Comparison of ENCODE assay signal across 27 cellular contexts in genomic region chr4:178966644-178967043, GRCh38.
"Had no signal": no experiment of that assay in that cellular context is flagged by ENCODE, and none has a peak within 500 bp of the region (broad histone marks: within the 10 kb centered on the region; RNA-seq: fewer than 3 reads in every experiment).

No MANE protein-coding gene starts in this region.

- H3K36me3 ChIP-seq: stomach, suprapubic skin, thoracic aorta, thyroid gland, tibial artery, tibial nerve, transverse colon, upper lobe of left lung, upper lobe of right lung, uterus, vagina had no signal

- H3K4me3 ChIP-seq: stomach, suprapubic skin, testis, thoracic aorta, thyroid gland, tibial artery, tibial nerve, transverse colon, upper lobe of left lung, upper lobe of right lung, uterus, vagina had no signal

- H3K27ac ChIP-seq: stomach, suprapubic skin, testis, thoracic aorta, thyroid gland, tibial artery, tibial nerve, transverse colon, upper lobe of left lung, upper lobe of right lung, uterus, vagina had no signal

- H3K4me1 ChIP-seq: stomach, suprapubic skin, testis, thyroid gland, tibial artery, tibial nerve, transverse colon, upper lobe of left lung, upper lobe of right lung, uterus, vagina had no signal

- H3K27ac Mint-ChIP-seq: stimulated activated effector memory CD8-positive, alpha-beta T cell treated with anti-CD3 and anti-CD28 coated beads, Interleukin-12 subunit alpha, Interleukin-12 subunit beta, amount 100 ng/mL, for 72 hours; stimulated activated memory B cell treated with anti-CD40 and anti-IgM and Interleukin-4, amounts not matched to agents 10 μg/mL and 1 μg/mL and 100 μg/mL, for 72 hours; stimulated activated naive B cell treated with anti-CD40 and anti-IgM and Interleukin-4, amounts not matched to agents 10 μg/mL and 1 μg/mL and 100 μg/mL, for 72 hours; stimulated activated naive CD8-positive, alpha-beta T cell treated with anti-CD3 and anti-CD28 coated beads, Interleukin-15, amount 100 ng/mL, for 72 hours; stimulated activated naive CD8-positive, alpha-beta T cell treated with anti-CD3 and anti-CD28 coated beads, Interleukin-15, Interleukin-2, amounts not matched to agents 100 ng/mL and 50 ng/mL, for 24 hours had no signal

- H3K27me3 Mint-ChIP-seq: stimulated activated memory B cell treated with anti-CD40 and anti-IgM and Interleukin-4, amounts not matched to agents 10 μg/mL and 1 μg/mL and 100 μg/mL, for 72 hours; stimulated activated naive B cell treated with anti-CD40 and anti-IgM and Interleukin-4, amounts not matched to agents 10 μg/mL and 1 μg/mL and 100 μg/mL, for 72 hours; stimulated activated naive CD8-positive, alpha-beta T cell treated with anti-CD3 and anti-CD28 coated beads, Interleukin-15, amount 100 ng/mL, for 72 hours; stimulated activated naive CD8-positive, alpha-beta T cell treated with anti-CD3 and anti-CD28 coated beads, Interleukin-15, Interleukin-2, amounts not matched to agents 100 ng/mL and 50 ng/mL, for 24 hours had no signal

- DNase-seq: stimulated activated CD4-positive, alpha-beta T cell treated with anti-CD3 and anti-CD28 coated beads, Interleukin-2, amount 100 ng/mL, for 48 hours; stimulated activated CD4-positive, alpha-beta T cell treated with anti-CD3 and anti-CD28 coated beads, Interleukin-4, amount 100 ng/mL, for 1 hour; stimulated activated CD4-positive, alpha-beta T cell treated with anti-CD3 and anti-CD28 coated beads, Interleukin-4, amount 100 ng/mL, for 24 hours; stimulated activated CD4-positive, alpha-beta T cell treated with anti-CD3 and anti-CD28 coated beads, Interleukin-4, amount 100 ng/mL, for 4 hours; stimulated activated CD8-positive, alpha-beta memory T cell treated with anti-CD3 and anti-CD28 coated beads, Interleukin-4, amount 100 ng/mL, for 48 hours; stimulated activated naive B cell treated with anti-CD40 and anti-IgM and Interleukin-4, amounts not matched to agents 10 μg/mL and 1 μg/mL and 100 μg/mL, for 72 hours; stimulated activated naive CD4-positive, alpha-beta T cell; stimulated activated naive CD4-positive, alpha-beta T cell treated with Interleukin-2 at 50 U/mL for 16 hours; stimulated activated naive CD8-positive, alpha-beta T cell treated with anti-CD3 and anti-CD28 coated beads, Interleukin-15, amount 100 ng/mL, for 72 hours; stimulated activated naive CD8-positive, alpha-beta T cell treated with anti-CD3 and anti-CD28 coated beads, Interleukin-15, Interleukin-2, amounts not matched to agents 100 U/mL and 50 U/mL, for 24 hours; stomach; substantia nigra; testis; thyroid gland; tibial artery; transverse colon; trophoblast cell; upper lobe of left lung; upper lobe of right lung; uterus had no signal

- H3K4me1 Mint-ChIP-seq: stimulated activated effector memory CD8-positive, alpha-beta T cell treated with anti-CD3 and anti-CD28 coated beads, Interleukin-12 subunit alpha, Interleukin-12 subunit beta, amount 100 ng/mL, for 72 hours; stimulated activated memory B cell treated with anti-CD40 and anti-IgM and Interleukin-4, amounts not matched to agents 10 μg/mL and 1 μg/mL and 100 μg/mL, for 72 hours; stimulated activated naive B cell treated with anti-CD40 and anti-IgM and Interleukin-4, amounts not matched to agents 10 μg/mL and 1 μg/mL and 100 μg/mL, for 72 hours; stimulated activated naive CD8-positive, alpha-beta T cell treated with anti-CD3 and anti-CD28 coated beads, Interleukin-15, amount 100 ng/mL, for 72 hours had no signal

- H3K36me3 Mint-ChIP-seq: stimulated activated effector memory CD8-positive, alpha-beta T cell treated with anti-CD3 and anti-CD28 coated beads, Interleukin-12 subunit alpha, Interleukin-12 subunit beta, amount 100 ng/mL, for 72 hours; stimulated activated memory B cell treated with anti-CD40 and anti-IgM and Interleukin-4, amounts not matched to agents 10 μg/mL and 1 μg/mL and 100 μg/mL, for 72 hours; stimulated activated naive B cell treated with anti-CD40 and anti-IgM and Interleukin-4, amounts not matched to agents 10 μg/mL and 1 μg/mL and 100 μg/mL, for 72 hours had no signal

- H3K9me3 ChIP-seq: stomach, suprapubic skin, testis, thoracic aorta, thyroid gland, tibial artery, tibial nerve, transverse colon, upper lobe of left lung, upper lobe of right lung, uterus, vagina had no signal

- H3K27me3 ChIP-seq: stomach, suprapubic skin, testis, thyroid gland, tibial artery, tibial nerve, transverse colon, upper lobe of left lung, upper lobe of right lung, uterus, vagina had no signal

- H3K4me3 Mint-ChIP-seq: stimulated activated effector memory CD8-positive, alpha-beta T cell treated with anti-CD3 and anti-CD28 coated beads, Interleukin-12 subunit alpha, Interleukin-12 subunit beta, amount 100 ng/mL, for 72 hours; stimulated activated memory B cell treated with anti-CD40 and anti-IgM and Interleukin-4, amounts not matched to agents 10 μg/mL and 1 μg/mL and 100 μg/mL, for 72 hours; stimulated activated naive B cell treated with anti-CD40 and anti-IgM and Interleukin-4, amounts not matched to agents 10 μg/mL and 1 μg/mL and 100 μg/mL, for 72 hours; stimulated activated naive CD8-positive, alpha-beta T cell treated with anti-CD3 and anti-CD28 coated beads, Interleukin-15, amount 100 ng/mL, for 72 hours; stimulated activated naive CD8-positive, alpha-beta T cell treated with anti-CD3 and anti-CD28 coated beads, Interleukin-15, Interleukin-2, amounts not matched to agents 100 ng/mL and 50 ng/mL, for 24 hours had no signal

- ATAC-seq: stimulated activated effector memory CD8-positive, alpha-beta T cell treated with anti-CD3 and anti-CD28 coated beads, Interleukin-12 subunit alpha, Interleukin-12 subunit beta, amount 100 ng/mL, for 72 hours; stimulated activated memory B cell treated with anti-CD40 and anti-IgM and Interleukin-4, amounts not matched to agents 10 μg/mL and 1 μg/mL and 100 μg/mL, for 72 hours; stimulated activated naive B cell treated with anti-CD40 and anti-IgM and Interleukin-4, amounts not matched to agents 10 μg/mL and 1 μg/mL and 100 μg/mL, for 72 hours; stimulated activated naive CD8-positive, alpha-beta T cell treated with anti-CD3 and anti-CD28 coated beads, Interleukin-15, amount 100 ng/mL, for 72 hours; stimulated activated naive CD8-positive, alpha-beta T cell treated with anti-CD3 and anti-CD28 coated beads, Interleukin-15, Interleukin-2, amounts not matched to agents 100 U/mL and 50 U/mL, for 24 hours; upper lobe of right lung had no signal
